22 cellular contexts compared by ENCODE assay signal in the genomic region with DNA sequence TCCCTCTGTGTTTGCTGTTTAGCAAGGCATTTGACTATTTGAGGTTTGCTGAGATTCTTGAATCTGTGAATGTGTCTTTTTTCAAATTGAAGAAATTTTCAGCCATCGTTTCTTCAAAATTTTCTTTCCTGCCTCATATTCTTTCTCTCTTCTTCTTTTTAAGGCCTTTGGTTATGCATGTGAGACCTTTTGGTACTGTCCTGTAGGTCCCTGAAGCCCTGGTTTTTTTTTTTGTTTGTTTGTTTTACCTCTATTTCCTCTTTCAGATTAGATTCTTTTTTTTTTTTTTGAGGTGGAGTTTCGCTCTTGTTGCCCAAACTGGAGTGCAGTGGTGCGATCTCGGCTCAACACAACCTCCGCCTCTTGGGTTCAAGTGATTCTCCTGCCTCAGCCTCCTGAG. TPM values are rescaled to one million over a fixed set of nuclear protein-coding genes. Genes with fewer than 3 reads are reported as not detected.
"Had no signal": no experiment of that assay in that cellular context is flagged by ENCODE, and none has a peak within 500 bp of the region (broad histone marks: within the 10 kb centered on the region; RNA-seq: fewer than 3 reads in every experiment).

No MANE protein-coding gene starts in this region.

- H3K4me3 ChIP-seq: esophagus squamous epithelium, left lung, prostate gland had no signal

- H3K27ac ChIP-seq: esophagus squamous epithelium, left lung, prostate gland had no signal

- H3K36me3 ChIP-seq: prostate gland had no signal

- H3K27me3 Mint-ChIP-seq: brain; natural killer cell treated with Interleukin-12 subunit alpha and Interleukin-12 subunit beta and Interleukin-15 and Interleukin-18, amount 100 ng/mL, for 72 hours had no signal

- H3K4me1 ChIP-seq: prostate gland had no signal

- ATAC-seq: activated naive CD4-positive, alpha-beta T cell treated with anti-CD3 and anti-CD28 coated beads, Interleukin-2, amount 50 U/mL, for 72 hours; activated T-cell treated with anti-CD3 and anti-CD28 coated beads, Interleukin-2, amount 50 U/mL, for 72 hours; left lung; natural killer cell treated with Interleukin-12 subunit alpha and Interleukin-12 subunit beta and Interleukin-15 and Interleukin-18, amount 100 ng/mL, for 72 hours; right cardiac atrium had no signal

- H3K9me3 ChIP-seq: esophagus squamous epithelium, left lung, prostate gland had no signal

- H3K27me3 ChIP-seq: esophagus squamous epithelium, left lung had no signal

- FAIRE-seq: endothelial cell of umbilical vein, kidney, small intestine had no signal

- H3K4me3 Mint-ChIP-seq: activated T-cell treated with anti-CD3 and anti-CD28 coated beads, Interleukin-2, amount 50 U/mL, for 72 hours; brain; natural killer cell treated with Interleukin-12 subunit alpha and Interleukin-12 subunit beta and Interleukin-15 and Interleukin-18, amount 100 ng/mL, for 72 hours had no signal

- H3K27ac Mint-ChIP-seq: activated naive CD4-positive, alpha-beta T cell treated with anti-CD3 and anti-CD28 coated beads, Interleukin-2, amount 50 U/mL, for 72 hours; activated T-cell treated with anti-CD3 and anti-CD28 coated beads, Interleukin-2, amount 50 U/mL, for 72 hours; natural killer cell treated with Interleukin-12 subunit alpha and Interleukin-12 subunit beta and Interleukin-15 and Interleukin-18, amount 100 ng/mL, for 72 hours had no signal

- DNase-seq: activated CD4-positive, alpha-beta T cell treated with anti-CD3 and anti-CD28 coated beads for 1 hour; activated CD8-positive, alpha-beta memory T cell treated with anti-CD3 and anti-CD28 coated beads, Interleukin-2, amount 50 U/mL, for 48 hours; activated gamma-delta T cell; activated T-cell treated with anti-CD3 and anti-CD28 coated beads, Interleukin-2, amount 50 U/mL, for 72 hours; amygdala; cortex of kidney; effector CD4-positive, alpha-beta T cell; esophagus squamous epithelium; hypothalamus; kidney; left lung; mammary epithelial cell; right cardiac atrium; small intestine; stimulated activated CD4-positive, alpha-beta T cell treated with anti-CD3 and anti-CD28 coated beads, Interleukin-4, amount 100 ng/mL, for 4 hours; stimulated activated CD8-positive, alpha-beta memory T cell treated with anti-CD3 and anti-CD28 coated beads, Interleukin-4, amount 100 ng/mL, for 48 hours; T-helper 1 cell had no signal

RNA-seq across cellular contexts. Expression of a gene that starts 53.8 kb away (rescaled TPM):
- total RNA-seq: natural killer cell treated with Interleukin-12 subunit alpha and Interleukin-12 subunit beta and Interleukin-15 and Interleukin-18, amount 100 ng/mL, for 72 hours had no signal
